In the genomic region with DNA sequence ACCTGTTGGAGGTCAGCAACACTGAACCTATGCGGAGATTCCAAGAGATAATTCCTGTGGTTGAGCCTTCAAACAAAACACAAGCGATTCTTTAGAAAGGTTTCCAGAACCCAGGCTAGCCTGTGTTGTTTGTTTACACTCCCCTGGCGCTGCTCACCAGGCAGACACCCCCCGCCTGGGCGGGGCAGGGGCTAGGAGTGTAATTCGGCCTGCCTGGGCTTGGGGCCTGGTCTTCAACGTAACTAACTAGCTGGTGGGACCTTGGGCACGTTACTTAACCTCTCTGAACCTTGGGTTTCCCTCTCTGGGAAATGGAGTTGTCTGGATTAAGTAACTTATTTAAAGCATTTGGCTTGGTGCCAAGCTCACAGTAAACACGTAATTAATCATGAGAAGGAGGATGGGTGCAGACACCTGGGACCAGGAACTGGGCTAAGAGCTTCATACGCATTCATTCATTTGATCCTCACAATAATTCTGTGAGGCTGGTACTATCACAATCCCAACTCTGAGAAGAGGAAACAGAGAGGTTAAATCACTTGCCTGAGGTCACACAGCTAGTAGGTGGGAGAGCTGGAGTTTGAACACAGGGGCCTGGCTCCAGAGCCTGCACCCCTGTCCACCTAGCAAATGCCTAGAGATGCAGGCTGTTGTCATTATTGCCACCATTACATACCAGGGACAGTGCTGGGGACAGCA, we compare ENCODE assay signal across 9 cellular contexts. TPM values are rescaled to one million over a fixed set of nuclear protein-coding genes. Genes with fewer than 3 reads are reported as not detected.
DNase-seq lines count a peak whose midpoint lies in the region; ATAC-seq, FAIRE-seq and TF ChIP-seq lines count a peak whose summit lies in the region.
"Had no signal": no experiment of that assay in that cellular context is flagged by ENCODE, and none has a peak within 500 bp of the region (broad histone marks: within the 10 kb centered on the region; RNA-seq: fewer than 3 reads in every experiment).

No MANE protein-coding gene starts in this region.

- peaks cover 0 to 18% (median 13%) of the 10 kb centered on the region in 7 donors for H3K4me1 Mint-ChIP-seq in naive thymus-derived CD4-positive, alpha-beta T cell
- H3K4me1 Mint-ChIP-seq in T-helper 2 cell treated with Interferon-gamma antibody and Interleukin-4, amounts not matched to agents 5 μg/mL and 100 μg/mL, for 36 hours (ENCODE audit: low read depth) = peaks cover 13% of the 10 kb centered on the region

- RAD21 ChIA-PET in GM12878 (lab: Charles Lee; ENCODE audit: unreplicated experiment) = no interaction called here

- H3K36me3 Mint-ChIP-seq in naive thymus-derived CD4-positive, alpha-beta T cell = peaks cover 0 to 12% (median 4%) of the 10 kb centered on the region in 5 donors
- H3K36me3 Mint-ChIP-seq in T-helper 2 cell treated with Interferon-gamma antibody and Interleukin-4, amounts not matched to agents 5 μg/mL and 100 μg/mL, for 36 hours (ENCODE audit: low read depth) = peaks cover 13% of the 10 kb centered on the region

- 77% methylated on average over 10 of the region's 10 CpGs for WGBS in GM12878 (ENCODE audit: insufficient coverage, insufficient replicate concordance, low lambda C conversion rate, missing lambda C conversion rate)

- TF ChIP-seq CTCF in GM12865 (IDR thresholded peaks at IDR 0.05; ENCODE audit: insufficient read depth, low read depth, low read length, missing control alignments) (no peak), GM12878 (IDR thresholded peaks at IDR 0.05 in 2 of 3, conservative IDR thresholded peaks at IDR 0.05 in 1 of 3; ENCODE audit: control insufficient read depth in 2 of 3, extremely low read depth in 1 of 3, insufficient read depth in 1 of 3, low read depth in 3 of 3, low read length in 3 of 3) (no peak)

- H3K79me2 ChIP-seq in GM12878 (ENCODE audit: control insufficient read depth, insufficient read depth, low read length) = no peaks in the 10 kb centered on the region

- H3K9ac ChIP-seq in GM12878 (ENCODE audit: control insufficient read depth, insufficient read depth, low read length) = no peak overlapping the region

- POLR2A ChIA-PET in GM12878 (lab: Charles Lee) = no interaction called here
- POLR2A ChIA-PET in naive thymus-derived CD4-positive, alpha-beta T cell (lab: Charles Lee) = no interaction called here

- BruUV-seq in GM12878 (replicated peaks; lab: Mats Ljungman, UMichigan) = no TSS peak

- peak; percentile 32 for DNase-seq in GM12865 (ENCODE audit: low read depth)
- peak; percentile 46 for DNase-seq in NCI-H1436 (lab: John Stamatoyannopoulos, UW)
- DNase-seq in GM12878 (ENCODE audit: low read depth, low spot score) = no peak
- DNase-seq in naive thymus-derived CD4-positive, alpha-beta T cell = no peak
- DNase-seq in T-helper 2 cell treated with Interferon-gamma antibody and Interleukin-4, amounts not matched to agents 5 μg/mL and 100 μg/mL, for 36 hours (ENCODE audit: low spot score) = no peak
- DNase-seq in NOMO-1 treated with dmso at 0.1 percent for 144 hours (lab: John Stamatoyannopoulos, UW; ENCODE audit: unreplicated experiment) = no peak

- no peak for FAIRE-seq in GM12878 (lab: Jason Lieb, UNC)
- FAIRE-seq: endometrium had no signal

- intact Hi-C loops in GM12878 (cut with micrococcal nuclease; ENCODE audit: unreplicated experiment) = no loop called here
- intact Hi-C loops in naive thymus-derived CD4-positive, alpha-beta T cell (cut with micrococcal nuclease) = no loop called here

- H3K9me3 Mint-ChIP-seq in naive thymus-derived CD4-positive, alpha-beta T cell = no peaks in the 10 kb centered on the region
- H3K9me3 Mint-ChIP-seq in T-helper 2 cell treated with Interferon-gamma antibody and Interleukin-4, amounts not matched to agents 5 μg/mL and 100 μg/mL, for 36 hours = no peaks in the 10 kb centered on the region

- no peak overlapping the region for H3K4me3 Mint-ChIP-seq in naive thymus-derived CD4-positive, alpha-beta T cell
- H3K4me3 Mint-ChIP-seq in T-helper 2 cell treated with Interferon-gamma antibody and Interleukin-4, amounts not matched to agents 5 μg/mL and 100 μg/mL, for 36 hours = no peak overlapping the region

- no peak for TF ChIP-seq POLR2A in GM12878 (IDR thresholded peaks at IDR 0.05; ENCODE audit: low read depth, low read length)

- no peaks in the 10 kb centered on the region for H3K9me3 ChIP-seq in GM12878 (replicated peaks; ENCODE audit: control insufficient read depth, insufficient read depth, low read length)
- H3K9me3 ChIP-seq in naive thymus-derived CD4-positive, alpha-beta T cell (ENCODE audit: control insufficient read depth in 2 of 3, low read length in 3 of 3) = no peaks in the 10 kb centered on the region

- H3K36me3 ChIP-seq in GM12878 (ENCODE audit: control insufficient read depth in 2 of 2, insufficient read depth in 2 of 2, low read length in 1 of 2) = no peaks in the 10 kb centered on the region; a peak in 1 of 4 replicates
- H3K36me3 ChIP-seq in naive thymus-derived CD4-positive, alpha-beta T cell (ENCODE audit: control insufficient read depth in 2 of 3, insufficient read depth in 3 of 3, low read length in 3 of 3) = peaks cover 0 to 44% (median 0%) of the 10 kb centered on the region in 3 experiments

- ATAC-seq in GM12878 = no peak
- ATAC-seq in naive thymus-derived CD4-positive, alpha-beta T cell = no peak
- no peak for ATAC-seq in HG03139 (IDR thresholded peaks at IDR 0.05; ENCODE audit: unreplicated experiment)
- ATAC-seq in HG02973 (IDR thresholded peaks at IDR 0.05; ENCODE audit: unreplicated experiment) = no peak

- H3K4me1 ChIP-seq in GM12878 (ENCODE audit: control insufficient read depth, insufficient read depth, low read length) = peaks cover 18% of the 10 kb centered on the region
- H3K4me1 ChIP-seq in naive thymus-derived CD4-positive, alpha-beta T cell (ENCODE audit: control insufficient read depth in 2 of 2, insufficient read depth in 2 of 2, low read length in 2 of 2) = no peaks in the 10 kb centered on the region

- CTCF ChIA-PET in GM12878 (lab: Yijun Ruan, JAX) = interaction anchor here (0.7 to 1.6 kb wide), 4 partner anchors 12 to 222 kb away, joined by 3 to 5 read pairs (median 3); no protein-coding TSS in a partner anchor
- CTCF ChIA-PET in naive thymus-derived CD4-positive, alpha-beta T cell (lab: Charles Lee) = interaction anchor here (0.9 kb wide), 1 partner anchor 13 kb away, joined by 3 read pairs; no protein-coding TSS in a partner anchor

- H3K4me3 ChIP-seq in GM12865 (ENCODE audit: low read depth, low read length) (no peak overlapping the region), GM12878 (no peak overlapping the region)
- no peak overlapping the region for H3K4me3 ChIP-seq in naive thymus-derived CD4-positive, alpha-beta T cell (ENCODE audit: low read length)

- SMC1A ChIA-PET in GM12878 (lab: Charles Lee; ENCODE audit: uncharacterized antibody, unreplicated experiment) = interaction anchor here (1.0 to 2.0 kb wide), 2 partner anchors 12 to 197 kb away, joined by 3 to 5 read pairs; no protein-coding TSS in a partner anchor

- H3K27ac Mint-ChIP-seq in naive thymus-derived CD4-positive, alpha-beta T cell = peak overlapping the region in 7 of 9 donors; percentile 27 to 73 (median 52)
- no peak overlapping the region for H3K27ac Mint-ChIP-seq in T-helper 2 cell treated with Interferon-gamma antibody and Interleukin-4, amounts not matched to agents 5 μg/mL and 100 μg/mL, for 36 hours

- no peak overlapping the region for H2AFZ ChIP-seq in GM12878 (ENCODE audit: control insufficient read depth, low read depth, low read length)

- H4K20me1 ChIP-seq in GM12878 (ENCODE audit: control insufficient read depth, insufficient read depth) = no peaks in the 10 kb centered on the region

- TF ChIP-seq RAD21 in GM12878 (IDR thresholded peaks at IDR 0.05; ENCODE audit: insufficient read depth, low read depth, low read length) = no peak

- no peaks in the 10 kb centered on the region for H3K27me3 ChIP-seq in GM12878 (replicated peaks in 1 of 2; ENCODE audit: control insufficient read depth in 2 of 2, insufficient read depth in 2 of 2, low read length in 1 of 2)
- H3K27me3 ChIP-seq in naive thymus-derived CD4-positive, alpha-beta T cell (ENCODE audit: control insufficient read depth in 2 of 2, insufficient read depth in 2 of 2, low read length in 2 of 2) = no peaks in the 10 kb centered on the region

- H3K27me3 Mint-ChIP-seq in naive thymus-derived CD4-positive, alpha-beta T cell = no peaks in the 10 kb centered on the region
- H3K27me3 Mint-ChIP-seq in T-helper 2 cell treated with Interferon-gamma antibody and Interleukin-4, amounts not matched to agents 5 μg/mL and 100 μg/mL, for 36 hours (ENCODE audit: low read depth) = no peaks in the 10 kb centered on the region

- no peak for TF ChIP-seq EP300 in GM12878 (IDR thresholded peaks at IDR 0.05; ENCODE audit: borderline replicate concordance in 1 of 2, control insufficient read depth in 1 of 2, low read depth in 2 of 2, low read length in 2 of 2)

- H3K4me2 ChIP-seq in GM12878 (ENCODE audit: control insufficient read depth, insufficient read depth) = peak overlapping the region; percentile 76

- H3K27ac ChIP-seq in GM12878 (ENCODE audit: control insufficient read depth, insufficient read depth) = peak overlapping the region; percentile 55
- no peak overlapping the region for H3K27ac ChIP-seq in naive thymus-derived CD4-positive, alpha-beta T cell (ENCODE audit: low read depth, low read length)

- in situ Hi-C loops in GM12878 (cut with MboI) = no loop called here

RNA-seq across cellular contexts. Expression of a gene that starts 7.6 kb away (rescaled TPM):
- total RNA-seq in GM12878 (2013; cell fraction: nucleolus; rRNA removed) = 67.6 and 70.0 TPM in 2 replicates
- total RNA-seq in GM12878 (2014; rRNA removed) (28.7 and 30.3 TPM in 2 replicates), GM12878 (2014; rRNA removed; fragmentation: Illumina TruSeq; extraction: Trizol) (14.1 and 14.6 TPM in 2 replicates), GM12878 (2021) (33.1 and 45.7 TPM in 2 replicates)
- polyA plus RNA-seq in GM12878 (2011; ENCODE audit: low read depth) = 10.4 TPM
- polyA plus RNA-seq in GM12878 (2011; rRNA removed) (9.2 and 16.0 TPM in 2 replicates), GM12878 (2014; fragmentation: Illumina TruSeq; extraction: Trizol) (8.3 and 16.1 TPM in 2 replicates), GM12878 (2014; fragmentation: Nextera tagmentation; extraction: Ambion mirVana) (1 to 10 TPM in 1 of 2 experiments, under 1 TPM in 1; 0.64 to 1.1 TPM), GM12878 (2014; rRNA removed) (41.3 and 43.8 TPM in 2 replicates), GM12878 (2016; fragmentation: Nextera tagmentation; extraction: Ambion mirVana) (10 to 100 TPM; 19.2 to 19.3 TPM)
- polyA plus RNA-seq in GM12878 (2011; cell fraction: cytosol; rRNA removed) = 12.8 and 21.8 TPM in 2 replicates
- polyA plus RNA-seq in GM12878 (2011; cell fraction: nucleus; rRNA removed) = 221 and 238 TPM in 2 replicates
- polyA plus RNA-seq in GM12878 (2012) = 16.7 and 22.4 TPM in 2 replicates
- polyA minus RNA-seq in GM12878 (2011; rRNA and poly(A)+ RNA removed) = 14.5 and 30.4 TPM in 2 replicates
- 8.4 and 9.3 TPM in 2 replicates for polyA minus RNA-seq in GM12878 (2011; cell fraction: cytosol; rRNA and poly(A)+ RNA removed)
- polyA minus RNA-seq in GM12878 (2011; cell fraction: nucleus; rRNA and poly(A)+ RNA removed) = 37.4 and 76.3 TPM in 2 replicates
- 100 to 1,000 TPM in 3 of 5 experiments, 10 to 100 TPM in 2; 53.4 to 126 (median 109) TPM for total RNA-seq in naive thymus-derived CD4-positive, alpha-beta T cell
- 10 to 100 TPM; 20.1 to 38.9 TPM for polyA plus RNA-seq in naive thymus-derived CD4-positive, alpha-beta T cell

RNA-seq across cellular contexts. Expression of a gene that starts 50.2 kb away (rescaled TPM):
- 41.5 and 42.8 TPM in 2 replicates for total RNA-seq in GM12878 (2013; cell fraction: nucleolus; rRNA removed)
- 7.0 and 8.5 TPM in 2 replicates for total RNA-seq in GM12878 (2014; rRNA removed)
- total RNA-seq in GM12878 (2014; rRNA removed; fragmentation: Illumina TruSeq; extraction: Trizol) = 6.7 and 8.0 TPM in 2 replicates
- 24.6 and 27.8 TPM in 2 replicates for total RNA-seq in GM12878 (2021)
- 8.4 TPM for polyA plus RNA-seq in GM12878 (2011; ENCODE audit: low read depth)
- polyA plus RNA-seq in GM12878 (2011; rRNA removed) = 6.3 and 10.8 TPM in 2 replicates
- polyA plus RNA-seq in GM12878 (2011; cell fraction: cytosol; rRNA removed) = 11.9 and 16.0 TPM in 2 replicates
- polyA plus RNA-seq in GM12878 (2011; cell fraction: nucleus; rRNA removed) = 25.3 and 40.0 TPM in 2 replicates
- polyA plus RNA-seq in GM12878 (2012) = 9.6 and 15.2 TPM in 2 replicates
- polyA plus RNA-seq in GM12878 (2014; fragmentation: Illumina TruSeq; extraction: Trizol) = 4.6 and 9.0 TPM in 2 replicates
- under 1 TPM; 0.21 to 0.40 TPM for polyA plus RNA-seq in GM12878 (2014; fragmentation: Nextera tagmentation; extraction: Ambion mirVana)
- polyA plus RNA-seq in GM12878 (2014; rRNA removed) = 9.8 and 12.2 TPM in 2 replicates
- polyA plus RNA-seq in GM12878 (2016; fragmentation: Nextera tagmentation; extraction: Ambion mirVana) = 10 to 100 TPM; 11.0 to 11.1 TPM
- 41.1 and 73.0 TPM in 2 replicates for polyA minus RNA-seq in GM12878 (2011; rRNA and poly(A)+ RNA removed)
- 9.4 and 23.0 TPM in 2 replicates for polyA minus RNA-seq in GM12878 (2011; cell fraction: cytosol; rRNA and poly(A)+ RNA removed)
- polyA minus RNA-seq in GM12878 (2011; cell fraction: nucleus; rRNA and poly(A)+ RNA removed) = 10.8 and 22.5 TPM in 2 replicates
- total RNA-seq in naive thymus-derived CD4-positive, alpha-beta T cell = 100 to 1,000 TPM in 2 of 5 experiments, 10 to 100 TPM in 3; 58.2 to 111 (median 80.4) TPM
- 10 to 100 TPM; 11.5 to 21.2 TPM for polyA plus RNA-seq in naive thymus-derived CD4-positive, alpha-beta T cell

Comparison
In these comparisons a context has a peak if more than half of its experiments do, and no peak if none do; other contexts are left out.
1. DNase-seq: peak in GM12865 (single experiment) and NCI-H1436 (single experiment); none in GM12878 (single experiment), naive thymus-derived CD4-positive, alpha-beta T cell (0 of 9), T-helper 2 cell treated with Interferon-gamma antibody and Interleukin-4, amounts not matched to agents 5 μg/mL and 100 μg/mL, for 36 hours (single experiment) and NOMO-1 treated with dmso at 0.1 percent for 144 hours (single experiment).